Comparison of ENCODE assay signal across 22 cellular contexts in the genomic region with DNA sequence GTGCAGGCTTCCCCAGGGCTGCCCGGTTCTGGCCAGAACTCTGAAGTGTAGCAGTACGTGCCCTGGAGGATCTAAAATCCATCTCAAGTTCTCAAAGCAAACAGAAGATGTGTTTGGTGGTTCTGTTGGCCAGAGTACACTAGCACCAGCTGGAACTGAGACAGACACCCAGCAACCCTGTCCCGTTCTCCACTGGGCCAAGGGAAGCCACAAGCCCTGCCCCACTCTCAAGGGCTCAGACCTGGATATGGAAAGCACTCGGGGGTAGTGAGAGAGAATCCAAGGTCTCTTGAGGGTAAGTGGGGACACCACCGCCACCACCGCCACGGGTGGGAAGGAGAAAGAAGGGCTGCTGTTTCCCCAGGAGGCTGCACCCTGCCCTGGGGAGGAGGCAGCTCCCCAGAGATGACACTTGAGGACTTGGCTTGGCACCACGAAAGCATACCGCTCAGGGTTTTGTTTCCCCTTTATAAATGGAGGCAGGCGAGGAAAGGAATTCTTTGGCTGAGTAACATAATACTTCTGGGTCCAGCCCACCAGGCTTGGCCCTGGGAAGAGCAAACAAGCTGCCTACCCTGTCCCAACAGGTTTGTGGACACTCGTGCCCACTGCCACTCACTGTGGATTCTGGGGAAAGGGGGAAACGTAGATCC. TPM values are rescaled to one million over a fixed set of nuclear protein-coding genes. Genes with fewer than 3 reads are reported as not detected.
DNase-seq lines count a peak whose midpoint lies in the region; ATAC-seq and TF ChIP-seq lines count a peak whose summit lies in the region.
"Had no signal": no experiment of that assay in that cellular context is flagged by ENCODE, and none has a peak within 500 bp of the region (broad histone marks: within the 10 kb centered on the region; RNA-seq: fewer than 3 reads in every experiment).

No MANE protein-coding gene starts in this region.

- no peak overlapping the region for H3K4me2 ChIP-seq in mesenchymal stem cell (ENCODE audit: low read length, poor library complexity, severe bottlenecking)

- TF ChIP-seq CTCF in GM13976 (IDR thresholded peaks at IDR 0.05; ENCODE audit: borderline replicate concordance, control extremely low read depth, extremely low read depth, insufficient read depth, missing control alignments) (no peak), breast epithelium (IDR thresholded peaks at IDR 0.05) (no peak)

- no peak overlapping the region for H2BK5ac ChIP-seq in mesenchymal stem cell (ENCODE audit: low read depth, low read length, poor library complexity, severe bottlenecking)

- intact Hi-C loops in breast epithelium (cut with DNase I; ENCODE audit: low total_unique reads), result no loop called here

- no peak overlapping the region for H4K8ac ChIP-seq in mesenchymal stem cell (ENCODE audit: low read length)

- peak overlapping the region; percentile 39 for H4K91ac ChIP-seq in mesenchymal stem cell (ENCODE audit: low read length)

- TF ChIP-seq POLR2A in breast epithelium (IDR thresholded peaks at IDR 0.05), result no peak

- peak overlapping the region in 1 of 2 experiments; percentile 12 for H3K18ac ChIP-seq in mesenchymal stem cell (ENCODE audit: low read depth in 1 of 2, low read length in 2 of 2)

- H3K9me3 ChIP-seq in mesenchymal stem cell (ENCODE audit: control insufficient read depth, low read length) (no peaks in the 10 kb centered on the region), breast epithelium (no peaks in the 10 kb centered on the region)
- H3K9me3 ChIP-seq: gastroesophageal sphincter, upper lobe of left lung had no signal

- no peak overlapping the region for H2BK120ac ChIP-seq in mesenchymal stem cell (ENCODE audit: low read depth, low read length)

- no peak for ATAC-seq in HG03175 (IDR thresholded peaks at IDR 0.05; ENCODE audit: unreplicated experiment)
- ATAC-seq: gastroesophageal sphincter; left lobe of liver; Panc1; right cardiac atrium; stimulated activated naive CD8-positive, alpha-beta T cell treated with anti-CD3 and anti-CD28 coated beads, Interleukin-15, Interleukin-2, amounts not matched to agents 100 U/mL and 50 U/mL, for 24 hours had no signal

- DNase-seq in COLO668 (lab: John Stamatoyannopoulos, UW; ENCODE audit: unreplicated experiment) (peak; percentile 60), GM13976 (ENCODE audit: low spot score) (peak; percentile 13), NCI-H2107 treated with DMSO at 0.1 percent for 48 hours (lab: John Stamatoyannopoulos, UW; ENCODE audit: unreplicated experiment) (peak; percentile 83), mesenchymal stem cell (no peak), breast epithelium (ENCODE audit: low spot score in 2 of 2) (no peak)
- no peak for DNase-seq in stimulated activated CD4-positive, alpha-beta T cell treated with anti-CD3 and anti-CD28 coated beads, Interleukin-15, amount 100 ng/mL, for 24 hours
- DNase-seq: activated CD4-positive, CD25-positive, alpha-beta regulatory T cell treated with anti-CD3 and anti-CD28 coated beads, Interleukin-2, amount 50 U/mL, for 72 hours; CD8-positive, alpha-beta memory T cell; erythroblast; KBM-7; NCI-H1048; NCI-H774; right cardiac atrium; stimulated activated naive CD8-positive, alpha-beta T cell treated with anti-CD3 and anti-CD28 coated beads, Interleukin-15, Interleukin-2, amounts not matched to agents 100 U/mL and 50 U/mL, for 24 hours; T1000; upper lobe of left lung had no signal

- H3K9ac ChIP-seq in mesenchymal stem cell (ENCODE audit: low read length), result no peak overlapping the region

- H3K27ac ChIP-seq in mesenchymal stem cell (ENCODE audit: low read length, poor library complexity, severe bottlenecking), result no peak overlapping the region
- no peak overlapping the region for H3K27ac ChIP-seq in breast epithelium
- H3K27ac ChIP-seq: cardiac muscle cell, gastroesophageal sphincter, SK-N-MC, upper lobe of left lung had no signal

- no peak overlapping the region for H2BK12ac ChIP-seq in mesenchymal stem cell (ENCODE audit: low read length in 2 of 2)

- H3K23ac ChIP-seq in mesenchymal stem cell (ENCODE audit: low read length in 2 of 2), result no peak overlapping the region

- H2BK15ac ChIP-seq in mesenchymal stem cell (ENCODE audit: low read depth, poor library complexity, severe bottlenecking), result no peak overlapping the region

- no peak overlapping the region for H3K4ac ChIP-seq in mesenchymal stem cell (ENCODE audit: low read depth in 1 of 2, low read length in 2 of 2)

- no peak overlapping the region for H2AK5ac ChIP-seq in mesenchymal stem cell (ENCODE audit: low read length, severe bottlenecking)

- H3K4me3 ChIP-seq in mesenchymal stem cell (ENCODE audit: insufficient read depth in 1 of 2, low read depth in 1 of 2, low read length in 2 of 2) (no peak overlapping the region), breast epithelium (no peak overlapping the region)
- H3K4me3 ChIP-seq: cardiac muscle cell, gastroesophageal sphincter, SK-N-MC, upper lobe of left lung had no signal

- H3K4me1 ChIP-seq in mesenchymal stem cell (ENCODE audit: control insufficient read depth, insufficient read depth, low read depth, low read length) (peaks cover 4% of the 10 kb centered on the region), breast epithelium (no peaks in the 10 kb centered on the region)

- H3K36me3 ChIP-seq in mesenchymal stem cell (ENCODE audit: control insufficient read depth in 1 of 2, insufficient read depth in 2 of 2, low read depth in 1 of 2, low read length in 2 of 2), result no peaks in the 10 kb centered on the region
- H3K36me3 ChIP-seq in breast epithelium, result no peaks in the 10 kb centered on the region
- H3K36me3 ChIP-seq: cardiac muscle cell, gastroesophageal sphincter, upper lobe of left lung had no signal

- H3K79me1 ChIP-seq in mesenchymal stem cell (replicated peaks; ENCODE audit: low read length, poor library complexity, severe bottlenecking), result no peaks in the 10 kb centered on the region

- H3K27me3 ChIP-seq in mesenchymal stem cell (ENCODE audit: control insufficient read depth in 1 of 2, insufficient read depth in 1 of 2, low read length in 2 of 2), result peaks cover 32 to 38% of the 10 kb centered on the region in 2 experiments
- H3K27me3 ChIP-seq in breast epithelium, result no peaks in the 10 kb centered on the region
- H3K27me3 ChIP-seq: cardiac muscle cell, upper lobe of left lung had no signal

- H3K14ac ChIP-seq in mesenchymal stem cell (ENCODE audit: low read length in 2 of 2), result no peak overlapping the region

- in situ Hi-C loops in GM13976 (cut with MboI; ENCODE audit: low sequenced_read_pairs, unreplicated experiment), result loop anchor here (25.0 kb wide), 1 partner anchor 973 kb away; no protein-coding TSS in a partner anchor

- 86% methylated on average over 11 of the region's 12 CpGs for WGBS in mesenchymal stem cell

- H2AFZ ChIP-seq in mesenchymal stem cell (ENCODE audit: low read depth, low read length), result no peak overlapping the region

RNA-seq across cellular contexts. Expression of a gene that starts 56.1 kb away (rescaled TPM):
- not detected for polyA plus RNA-seq in mesenchymal stem cell (2013, experiment 1 of 2)
- polyA plus RNA-seq in mesenchymal stem cell (2013, experiment 2 of 2), result not detected
- 1 to 10 TPM in 2 of 3 donors, under 1 TPM in 1; 0.16 to 5.6 (median 3.5) TPM for total RNA-seq in breast epithelium
- total RNA-seq: cardiac muscle cell had no signal
- polyA plus RNA-seq: cardiac muscle cell; CD8-positive, alpha-beta memory T cell; right cardiac atrium had no signal

Comparison
In these comparisons a context has a peak if more than half of its experiments do, and no peak if none do; other contexts are left out.
1. DNase-seq: peak in COLO668 (single experiment), GM13976 (single experiment) and NCI-H2107 treated with DMSO at 0.1 percent for 48 hours (single experiment); none in mesenchymal stem cell (single experiment), stimulated activated CD4-positive, alpha-beta T cell treated with anti-CD3 and anti-CD28 coated beads, Interleukin-15, amount 100 ng/mL, for 24 hours (single experiment) and breast epithelium (0 of 2).